ENCODE assay signal across 8 cellular contexts in genomic region chr1:44632511-44633072, GRCh38. TPM values are rescaled to one million over a fixed set of nuclear protein-coding genes. Genes with fewer than 3 reads are reported as not detected.
DNase-seq lines count a peak whose midpoint lies in the region; ATAC-seq, FAIRE-seq and TF ChIP-seq lines count a peak whose summit lies in the region.

No MANE protein-coding gene starts in this region.

- H3K27me3 Mint-ChIP-seq in memory B cell: no peaks in the 10 kb centered on the region

- DNase-seq in GM12892 (ENCODE audit: insufficient read length) (no peak), NCI-H69 (lab: John Stamatoyannopoulos, UW) (peak; percentile 24), bronchial epithelial cell (ENCODE audit: low read depth) (no peak), memory B cell (ENCODE audit: low spot score in 2 of 2) (no peak), urothelium cell line (ENCODE audit: low spot score) (peak; percentile 29), NAMALWA (ENCODE audit: low spot score) (no peak), foreskin melanocyte (no peak)

- no peak for TF ChIP-seq CTCF in bronchial epithelial cell (IDR thresholded peaks at IDR 0.05; ENCODE audit: insufficient read depth, low read length, severe bottlenecking)

- no peaks in the 10 kb centered on the region for H3K9me3 Mint-ChIP-seq in memory B cell

- no peak for TF ChIP-seq POLR2A in GM12892 (IDR thresholded peaks at IDR 0.05; ENCODE audit: low read depth, low read length)

- H3K36me3 Mint-ChIP-seq in memory B cell: peaks cover 23% of the 10 kb centered on the region

- peaks cover 15% of the 10 kb centered on the region for H3K36me3 ChIP-seq in bronchial epithelial cell (ENCODE audit: control insufficient read depth, insufficient read depth, low read length)

- H3K4me3 ChIP-seq in bronchial epithelial cell (ENCODE audit: low read depth, low read length): peak overlapping the region; percentile 63

- peaks cover 35% of the 10 kb centered on the region for H3K4me1 Mint-ChIP-seq in memory B cell

- no peaks in the 10 kb centered on the region for H3K27me3 ChIP-seq in bronchial epithelial cell (ENCODE audit: control insufficient read depth, insufficient read depth, low read length)

- peak overlapping the region; percentile 99 for H3K27ac Mint-ChIP-seq in memory B cell

- FAIRE-seq in GM12892 (lab: Jason Lieb, UNC) (peak; percentile 71), bronchial epithelial cell (lab: Jason Lieb, UNC) (no peak), urothelium cell line (lab: Jason Lieb, UNC) (no peak)

- peak overlapping the region; percentile 95 for H3K4me3 Mint-ChIP-seq in memory B cell

- ATAC-seq in memory B cell (ENCODE audit: low read depth) (peak; percentile 8), GM21619 (IDR thresholded peaks at IDR 0.05; ENCODE audit: unreplicated experiment) (no peak)

RNA-seq across cellular contexts. Expression of gene TMEM53, which starts 41.7 kb away (rescaled TPM):
- polyA plus RNA-seq in GM12892 (2012; ENCODE audit: missing spikeins): 9.0 TPM
- total RNA-seq in bronchial epithelial cell: 6.1 and 8.3 TPM in 2 replicates

RNA-seq across cellular contexts. Expression of gene ARMH1, which starts 41.9 kb away (rescaled TPM):
- 4.3 TPM for polyA plus RNA-seq in GM12892 (2012; ENCODE audit: missing spikeins)
- 0.38 TPM in 1 of 2 replicates, not detected in the other for total RNA-seq in bronchial epithelial cell

Comparison
In these comparisons a context has a peak if more than half of its experiments do, and no peak if none do; other contexts are left out.
1. DNase-seq: peak in NCI-H69 (single experiment) and urothelium cell line (single experiment); none in GM12892 (single experiment), bronchial epithelial cell (single experiment), memory B cell (0 of 2), NAMALWA (single experiment) and foreskin melanocyte (single experiment).